8 cellular contexts compared by ENCODE assay signal in the genomic region with DNA sequence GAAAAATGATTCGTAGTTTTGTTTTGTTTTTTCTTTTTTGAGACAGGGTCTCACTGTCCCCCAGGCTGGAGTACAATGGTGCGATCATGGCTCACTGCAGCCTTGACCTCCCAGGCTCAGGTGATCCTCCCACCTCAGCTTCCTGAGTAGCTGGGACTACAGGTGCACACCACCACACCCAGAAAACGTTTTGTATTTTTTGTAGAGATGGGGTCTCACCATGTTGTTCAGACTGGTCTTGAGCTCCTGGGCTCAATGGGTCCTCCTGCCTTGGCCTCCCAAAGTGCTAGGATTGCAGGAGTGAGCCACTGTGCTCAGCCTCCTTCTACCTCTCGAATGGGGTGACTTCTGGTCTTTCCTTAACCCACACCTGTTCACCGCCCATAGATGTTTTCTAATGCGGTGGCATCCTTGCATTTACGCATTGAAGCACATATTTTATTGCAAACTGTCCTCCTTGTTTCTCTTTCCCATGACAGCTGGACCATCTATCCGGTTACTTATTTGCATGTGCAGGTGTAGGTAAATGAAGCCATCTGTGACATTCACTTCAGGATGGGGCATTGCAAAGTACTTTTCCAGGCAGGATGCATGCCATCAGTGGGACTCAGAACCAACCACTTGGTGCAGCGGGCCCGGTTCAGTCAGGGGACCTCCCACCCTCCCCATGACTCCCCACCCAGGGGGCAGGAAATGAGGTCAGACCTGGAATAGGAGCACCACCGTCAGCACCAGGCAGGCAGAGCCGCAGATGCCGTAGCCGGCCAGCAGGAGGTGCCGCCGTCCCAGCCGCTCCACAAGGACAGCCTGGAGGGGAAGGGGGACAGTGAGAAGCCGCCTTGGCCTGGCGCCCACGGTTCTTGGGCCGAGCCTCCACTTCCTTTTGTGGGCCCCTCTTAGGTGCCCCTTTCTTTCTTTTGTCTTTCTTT. TPM values are rescaled to one million over a fixed set of nuclear protein-coding genes. Genes with fewer than 3 reads are reported as not detected.
DNase-seq lines count a peak whose midpoint lies in the region; ATAC-seq and TF ChIP-seq lines count a peak whose summit lies in the region.

No MANE protein-coding gene starts in this region.

- 59 to 74% methylated on average over 17 to 19 of the region's 21 CpGs for WGBS in esophagus squamous epithelium, 2 donors
- WGBS in sigmoid colon, 2 donors: 64 to 65% methylated on average over 21 of the region's 21 CpGs

- no peak overlapping the region for H3K27ac ChIP-seq in esophagus squamous epithelium
- no peak overlapping the region for H3K27ac ChIP-seq in sigmoid colon

- no peak for TF ChIP-seq EP300 in sigmoid colon (IDR thresholded peaks at IDR 0.05)

- peak; percentile 13 for DNase-seq in stimulated activated CD4-positive, alpha-beta T cell treated with anti-CD3 and anti-CD28 coated beads, Interleukin-12 subunit alpha, Interleukin-12 subunit beta, amount 100 ng/mL, for 4 hours
- DNase-seq in stimulated activated CD4-positive, alpha-beta T cell treated with anti-CD3 and anti-CD28 coated beads, Interleukin-4, amount 100 ng/mL, for 4 hours: no peak
- DNase-seq in RPMI7951 (ENCODE audit: low read depth): peak; percentile 39
- DNase-seq in esophagus squamous epithelium (lab: John Stamatoyannopoulos, UW): no peak
- DNase-seq in sigmoid colon: no peak

- no peak for TF ChIP-seq POLR2A in esophagus squamous epithelium (IDR thresholded peaks at IDR 0.05)
- no peak for TF ChIP-seq POLR2A in sigmoid colon (IDR thresholded peaks at IDR 0.05)

- H3K4me3 ChIP-seq in esophagus squamous epithelium (no peak overlapping the region), sigmoid colon (no peak overlapping the region)

- H3K36me3 ChIP-seq in esophagus squamous epithelium (no peaks in the 10 kb centered on the region), sigmoid colon (no peaks in the 10 kb centered on the region)

- TF ChIP-seq CTCF in esophagus squamous epithelium (IDR thresholded peaks at IDR 0.05) (peak in 5 of 6 experiments; percentile 30 to 65 (median 46)), sigmoid colon (IDR thresholded peaks at IDR 0.05) (peak; percentile 28 to 55 (median 38))

- H3K27me3 ChIP-seq in esophagus squamous epithelium (no peaks in the 10 kb centered on the region), sigmoid colon (no peaks in the 10 kb centered on the region)

- ATAC-seq in GM19467 (IDR thresholded peaks at IDR 0.05; ENCODE audit: unreplicated experiment) (no peak), HG03520 (IDR thresholded peaks at IDR 0.05; ENCODE audit: unreplicated experiment) (no peak), GM19035 (IDR thresholded peaks at IDR 0.05; ENCODE audit: unreplicated experiment) (no peak)

- H3K4me1 ChIP-seq in esophagus squamous epithelium: peaks cover 0 to 5% (median 5%) of the 10 kb centered on the region in 3 donors
- H3K4me1 ChIP-seq in sigmoid colon: peaks cover 0 to 6% (median 0%) of the 10 kb centered on the region in 4 donors

- no peaks in the 10 kb centered on the region for H3K9me3 ChIP-seq in esophagus squamous epithelium
- no peaks in the 10 kb centered on the region for H3K9me3 ChIP-seq in sigmoid colon

- intact Hi-C loops in esophagus squamous epithelium (cut with DNase I): loop anchor here (10.0 kb wide), 1 partner anchor 85 kb away; no protein-coding TSS in a partner anchor
- intact Hi-C loops in sigmoid colon (cut with DNase I): loop anchor here (1.0 to 5.0 kb wide), 3 partner anchors 92 to 152 kb away; no protein-coding TSS in a partner anchor

RNA-seq across cellular contexts. Expression of a gene that starts 16.5 kb away (rescaled TPM):
- total RNA-seq in RPMI7951 (2014; rRNA removed; shearing (Covaris generic)): not detected in 2 replicates
- total RNA-seq in esophagus squamous epithelium: under 1 TPM in 1 of 4 donors, not detected in 3; 0.38 TPM
- not detected for total RNA-seq in sigmoid colon
- polyA plus RNA-seq in sigmoid colon: under 1 TPM in 1 of 3 donors, not detected in 2; 0.06 TPM

RNA-seq across cellular contexts. Expression of a gene that starts 59.7 kb away (rescaled TPM):
- total RNA-seq in RPMI7951 (2014; rRNA removed; shearing (Covaris generic)): 4.3 and 6.9 TPM in 2 replicates
- total RNA-seq in esophagus squamous epithelium: 1 to 10 TPM; 1.9 to 7.1 (median 4.2) TPM
- total RNA-seq in sigmoid colon: 1 to 10 TPM; 3.5 to 9.1 (median 5.5) TPM
- 1 to 10 TPM; 1.4 to 4.9 (median 1.8) TPM for polyA plus RNA-seq in sigmoid colon

Comparison
In these comparisons a context has a peak if more than half of its experiments do, and no peak if none do; other contexts are left out.
1. DNase-seq: peak in stimulated activated CD4-positive, alpha-beta T cell treated with anti-CD3 and anti-CD28 coated beads, Interleukin-12 subunit alpha, Interleukin-12 subunit beta, amount 100 ng/mL, for 4 hours (single experiment) and RPMI7951 (single experiment); none in stimulated activated CD4-positive, alpha-beta T cell treated with anti-CD3 and anti-CD28 coated beads, Interleukin-4, amount 100 ng/mL, for 4 hours (0 of 2), esophagus squamous epithelium (single experiment) and sigmoid colon (single experiment).